Comparison of ENCODE assay signal across 13 cellular contexts in the genomic region with DNA sequence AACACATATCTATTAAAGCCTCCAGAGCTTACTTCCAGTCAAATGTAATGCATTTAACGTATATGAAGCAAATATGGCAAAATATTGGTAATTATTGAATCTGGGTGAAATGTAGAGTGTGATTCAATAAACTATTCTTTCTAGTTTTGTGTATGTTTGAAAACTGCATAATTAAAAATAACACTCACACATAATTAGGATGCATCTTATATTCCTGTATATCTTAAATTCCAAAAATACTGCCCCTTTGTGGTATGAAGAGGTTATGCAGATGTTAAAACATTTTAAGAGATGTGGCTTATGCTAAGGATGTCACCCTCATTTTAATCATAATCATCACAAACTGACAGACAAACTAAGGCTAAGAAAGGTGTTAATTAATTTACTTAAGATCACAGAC.
DNase-seq lines count a peak whose midpoint lies in the region; ATAC-seq, FAIRE-seq and TF ChIP-seq lines count a peak whose summit lies in the region.
"Had no signal": no experiment of that assay in that cellular context is flagged by ENCODE, and none has a peak within 500 bp of the region (broad histone marks: within the 10 kb centered on the region; RNA-seq: fewer than 3 reads in every experiment).

No MANE protein-coding gene starts in this region.

- no peak for TF ChIP-seq EP300 in A549 (IDR thresholded peaks at IDR 0.05)

- TF ChIP-seq CTCF in A549 (IDR thresholded peaks at IDR 0.05) (no peak), foreskin fibroblast (IDR thresholded peaks at IDR 0.05; ENCODE audit: low read depth, low read length) (peak; percentile 15)

- in situ Hi-C loops in GM23248 (cut with MboI) (no loop called here), SK-MEL-5 (cut with HindIII; ENCODE audit: low pct_unique_long_range_greater_than_20kb, low sequenced_read_pairs) (no loop called here)

- no peak overlapping the region for H3K4me3 ChIP-seq in A549
- H3K4me3 ChIP-seq in GM23248 = no peak overlapping the region
- H3K4me3 ChIP-seq in foreskin fibroblast (ENCODE audit: low read depth in 1 of 2, low read length in 2 of 2) = no peak overlapping the region

- H3K9me3 ChIP-seq in A549 (no peaks in the 10 kb centered on the region), GM23248 (ENCODE audit: low read depth) (no peaks in the 10 kb centered on the region)

- no peaks in the 10 kb centered on the region for H4K20me1 ChIP-seq in GM23248 (ENCODE audit: insufficient read depth)

- H3K79me2 ChIP-seq in GM23248 (ENCODE audit: insufficient read depth) = no peaks in the 10 kb centered on the region

- H3K36me3 ChIP-seq in GM23248 (ENCODE audit: low read depth) = no peaks in the 10 kb centered on the region

- H3K27ac ChIP-seq in A549 = no peak overlapping the region
- no peak overlapping the region for H3K27ac ChIP-seq in GM23248

- no peaks in the 10 kb centered on the region for H3K27me3 ChIP-seq in GM23248 (replicated peaks; ENCODE audit: insufficient read depth)

- CTCF ChIA-PET in A549 (lab: Yijun Ruan, JAX) = interaction anchor here (0.8 kb wide), 1 partner anchor 92 kb away, joined by 3 read pairs; no protein-coding TSS in a partner anchor

- no peak overlapping the region for H3K4me2 ChIP-seq in A549
- no peak overlapping the region for H3K4me2 ChIP-seq in GM23248 (ENCODE audit: unreplicated experiment)

- FAIRE-seq in A549 (lab: Jason Lieb, UNC) = no peak
- FAIRE-seq in HTR-8/SVneo (lab: Jason Lieb, UNC) = no peak
- FAIRE-seq: TTC549 had no signal

- no peak for ATAC-seq in A549
- ATAC-seq in stimulated activated naive B cell treated with anti-CD40 and anti-IgM and Interleukin-4, amounts not matched to agents 10 μg/mL and 1 μg/mL and 100 μg/mL, for 72 hours (replicated peaks) = no peak
- ATAC-seq in activated T-helper 17 cell treated with anti-CD3 and anti-CD28 coated beads, Interleukin-2, amount 50 U/mL, for 72 hours (replicated peaks) = no peak
- ATAC-seq: activated T-cell treated with anti-CD3 and anti-CD28 coated beads, Interleukin-2, amount 50 U/mL, for 4 hours; stimulated activated naive CD8-positive, alpha-beta T cell treated with anti-CD3 and anti-CD28 coated beads, Interleukin-15, Interleukin-2, amounts not matched to agents 100 U/mL and 50 U/mL, for 24 hours had no signal

- no peaks in the 10 kb centered on the region for H3K4me1 Mint-ChIP-seq in stimulated activated naive B cell treated with anti-CD40 and anti-IgM and Interleukin-4, amounts not matched to agents 10 μg/mL and 1 μg/mL and 100 μg/mL, for 72 hours
- no peaks in the 10 kb centered on the region for H3K4me1 Mint-ChIP-seq in activated T-helper 17 cell treated with anti-CD3 and anti-CD28 coated beads, Interleukin-2, amount 50 U/mL, for 72 hours
- H3K4me1 Mint-ChIP-seq: IgD-negative memory B cell had no signal

- H3K36me3 Mint-ChIP-seq in stimulated activated naive B cell treated with anti-CD40 and anti-IgM and Interleukin-4, amounts not matched to agents 10 μg/mL and 1 μg/mL and 100 μg/mL, for 72 hours = no peaks in the 10 kb centered on the region
- H3K36me3 Mint-ChIP-seq in activated T-helper 17 cell treated with anti-CD3 and anti-CD28 coated beads, Interleukin-2, amount 50 U/mL, for 72 hours (ENCODE audit: low read depth) = no peaks in the 10 kb centered on the region
- H3K36me3 Mint-ChIP-seq: IgD-negative memory B cell had no signal

- peaks cover 0 to 8% of the 10 kb centered on the region in 2 donors for H3K9me3 Mint-ChIP-seq in stimulated activated naive B cell treated with anti-CD40 and anti-IgM and Interleukin-4, amounts not matched to agents 10 μg/mL and 1 μg/mL and 100 μg/mL, for 72 hours
- H3K9me3 Mint-ChIP-seq in activated T-helper 17 cell treated with anti-CD3 and anti-CD28 coated beads, Interleukin-2, amount 50 U/mL, for 72 hours = peaks cover 4% of the 10 kb centered on the region
- H3K9me3 Mint-ChIP-seq: activated T-cell treated with anti-CD3 and anti-CD28 coated beads, Interleukin-2, amount 50 U/mL, for 4 hours had no signal

- H3K27me3 Mint-ChIP-seq in stimulated activated naive B cell treated with anti-CD40 and anti-IgM and Interleukin-4, amounts not matched to agents 10 μg/mL and 1 μg/mL and 100 μg/mL, for 72 hours = peaks cover 0 to 5% of the 10 kb centered on the region in 2 donors
- H3K27me3 Mint-ChIP-seq in activated T-helper 17 cell treated with anti-CD3 and anti-CD28 coated beads, Interleukin-2, amount 50 U/mL, for 72 hours = peaks cover 14% of the 10 kb centered on the region

- no peak overlapping the region for H3K9ac ChIP-seq in GM23248

- no peak for TF ChIP-seq RAD21 in A549 (conservative IDR thresholded peaks at IDR 0.05 in 1 of 2, IDR thresholded peaks at IDR 0.05 in 1 of 2)

- DNase-seq in A549 (ENCODE audit: low read depth in 1 of 2, low spot score in 1 of 2) = no peak
- DNase-seq in GM23248 = peak; percentile 34
- DNase-seq in SK-MEL-5 (ENCODE audit: low read depth, low spot score) = peak; percentile 22
- DNase-seq in foreskin fibroblast = peak in 1 of 2 donors; percentile 4
- no peak for DNase-seq in stimulated activated naive B cell treated with anti-CD40 and anti-IgM and Interleukin-4, amounts not matched to agents 10 μg/mL and 1 μg/mL and 100 μg/mL, for 72 hours
- no peak for DNase-seq in HTR-8/SVneo (ENCODE audit: insufficient read length, low spot score)
- DNase-seq in SW 1271 (lab: John Stamatoyannopoulos, UW) = no peak
- DNase-seq: activated T-cell treated with anti-CD3 and anti-CD28 coated beads, Interleukin-2, amount 50 U/mL, for 4 hours; NCI-H748 treated with DMSO at 0.1 percent for 48 hours; stimulated activated naive CD8-positive, alpha-beta T cell treated with anti-CD3 and anti-CD28 coated beads, Interleukin-15, Interleukin-2, amounts not matched to agents 100 U/mL and 50 U/mL, for 24 hours had no signal

- H3K4me3 Mint-ChIP-seq in stimulated activated naive B cell treated with anti-CD40 and anti-IgM and Interleukin-4, amounts not matched to agents 10 μg/mL and 1 μg/mL and 100 μg/mL, for 72 hours = no peak overlapping the region
- no peak overlapping the region for H3K4me3 Mint-ChIP-seq in activated T-helper 17 cell treated with anti-CD3 and anti-CD28 coated beads, Interleukin-2, amount 50 U/mL, for 72 hours
- H3K4me3 Mint-ChIP-seq: activated T-cell treated with anti-CD3 and anti-CD28 coated beads, Interleukin-2, amount 50 U/mL, for 4 hours; IgD-negative memory B cell had no signal

- H3F3A ChIP-seq in GM23248 (ENCODE audit: insufficient read depth) = no peaks in the 10 kb centered on the region

- no peak overlapping the region for H3K27ac Mint-ChIP-seq in stimulated activated naive B cell treated with anti-CD40 and anti-IgM and Interleukin-4, amounts not matched to agents 10 μg/mL and 1 μg/mL and 100 μg/mL, for 72 hours
- H3K27ac Mint-ChIP-seq in activated T-helper 17 cell treated with anti-CD3 and anti-CD28 coated beads, Interleukin-2, amount 50 U/mL, for 72 hours = no peak overlapping the region
- H3K27ac Mint-ChIP-seq: IgD-negative memory B cell had no signal

- 63% methylated on average over 1 of the region's 1 CpG for WGBS in A549 (ENCODE audit: missing lambda C conversion rate)
- 97% methylated on average over 1 of the region's 1 CpG for WGBS in GM23248 (ENCODE audit: low coverage in 1 of 2, low lambda C conversion rate in 2 of 2, missing lambda C conversion rate in 2 of 2), 2 experiments

- H2AFZ ChIP-seq in GM23248 = no peak overlapping the region

- no peaks in the 10 kb centered on the region for H3K9me2 ChIP-seq in GM23248 (ENCODE audit: insufficient read depth)

- no peak for TF ChIP-seq POLR2A in A549 (IDR thresholded peaks at IDR 0.05; ENCODE audit: low read length)

- POLR2A ChIA-PET in A549 (lab: Yijun Ruan, JAX) = no interaction called here

- H3K4me1 ChIP-seq in A549 = no peaks in the 10 kb centered on the region
- H3K4me1 ChIP-seq in GM23248 (ENCODE audit: insufficient read depth) = peaks cover 13% of the 10 kb centered on the region

TF ChIP-seq in A549, 52 proteins besides CTCF, POLR2A, EP300 and RAD21:
- TF ChIP-seq, protein P1, sequence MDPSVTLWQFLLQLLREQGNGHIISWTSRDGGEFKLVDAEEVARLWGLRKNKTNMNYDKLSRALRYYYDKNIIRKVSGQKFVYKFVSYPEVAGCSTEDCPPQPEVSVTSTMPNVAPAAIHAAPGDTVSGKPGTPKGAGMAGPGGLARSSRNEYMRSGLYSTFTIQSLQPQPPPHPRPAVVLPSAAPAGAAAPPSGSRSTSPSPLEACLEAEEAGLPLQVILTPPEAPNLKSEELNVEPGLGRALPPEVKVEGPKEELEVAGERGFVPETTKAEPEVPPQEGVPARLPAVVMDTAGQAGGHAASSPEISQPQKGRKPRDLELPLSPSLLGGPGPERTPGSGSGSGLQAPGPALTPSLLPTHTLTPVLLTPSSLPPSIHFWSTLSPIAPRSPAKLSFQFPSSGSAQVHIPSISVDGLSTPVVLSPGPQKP (IDR thresholded peaks at IDR 0.05; ENCODE audit: low read depth, low read length) = no peak
- peak; percentile 12; the same call in 1 of the 3 replicates for TF ChIP-seq SMC3 (IDR thresholded peaks at IDR 0.05)

Comparison
In these comparisons a context has a peak if more than half of its experiments do, and no peak if none do; other contexts are left out.
1. DNase-seq: peak in GM23248 (single experiment) and SK-MEL-5 (single experiment); none in A549 (0 of 2), stimulated activated naive B cell treated with anti-CD40 and anti-IgM and Interleukin-4, amounts not matched to agents 10 μg/mL and 1 μg/mL and 100 μg/mL, for 72 hours (single experiment), HTR-8/SVneo (single experiment) and SW 1271 (0 of 2).